20 cellular contexts compared by ENCODE assay signal in the genomic region with DNA sequence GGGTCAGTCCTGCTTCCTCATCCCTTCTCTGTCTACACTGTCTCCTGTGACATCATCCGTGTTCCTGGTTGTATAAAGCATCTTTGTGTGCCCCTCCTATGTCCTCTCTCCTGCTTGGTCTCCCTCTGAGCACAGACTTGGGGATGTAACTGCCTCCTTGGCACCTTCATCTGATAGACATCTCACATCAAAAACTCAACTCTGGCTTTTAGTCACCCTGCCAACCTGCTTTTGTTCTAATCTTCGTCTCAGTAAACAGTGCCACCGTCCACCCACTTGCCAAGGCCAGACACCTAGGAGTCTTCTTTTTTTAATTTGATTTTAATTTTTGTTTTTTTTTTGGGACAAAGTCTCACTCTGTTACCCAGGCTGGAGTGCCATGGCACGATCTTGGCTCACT. TPM values are rescaled to one million over a fixed set of nuclear protein-coding genes. Genes with fewer than 3 reads are reported as not detected.
A peak's percentile ranks its signal among the peaks of the same experiment; 100 is the strongest.
DNase-seq lines count a peak whose midpoint lies in the region; ATAC-seq and TF ChIP-seq lines count a peak whose summit lies in the region.
"Had no signal": no experiment of that assay in that cellular context is flagged by ENCODE, and none has a peak within 500 bp of the region (broad histone marks: within the 10 kb centered on the region; RNA-seq: fewer than 3 reads in every experiment).

No MANE protein-coding gene starts in this region.

- no peak overlapping the region for H2BK5ac ChIP-seq in IMR-90 (ENCODE audit: low read depth, low read length, poor library complexity, severe bottlenecking)

- peaks cover 6% of the 10 kb centered on the region; the same call in 1 of the 2 replicates for H3K9me1 ChIP-seq in IMR-90 (ENCODE audit: insufficient read depth, low read length)

- TF ChIP-seq POLR2A in IMR-90 (IDR thresholded peaks at IDR 0.05; ENCODE audit: low read depth, low read length): no peak

- peak overlapping the region; percentile 17 for H3K27ac Mint-ChIP-seq in activated naive CD8-positive, alpha-beta T cell treated with anti-CD3 and anti-CD28 coated beads, Interleukin-2, amount 10 ng/mL, durations not matched to agents 7 days and 5 days
- no peak overlapping the region for H3K27ac Mint-ChIP-seq in activated naive CD8-positive, alpha-beta T cell treated with anti-CD3 and anti-CD28 coated beads, Interleukin-2, amount 50 U/mL, for 24 hours
- H3K27ac Mint-ChIP-seq in activated T-helper 17 cell treated with anti-CD3 and anti-CD28 coated beads, Interleukin-2, amount 50 U/mL, for 72 hours: no peak overlapping the region
- H3K27ac Mint-ChIP-seq in endodermal cell (no peak overlapping the region), glutamatergic neuron (ENCODE audit: unreplicated experiment) (no peak overlapping the region)
- H3K27ac Mint-ChIP-seq: CD14-positive monocyte; CD4-positive, alpha-beta T cell; CD8-positive, alpha-beta T cell had no signal

- no peak overlapping the region for H2AFZ ChIP-seq in IMR-90 (replicated peaks; ENCODE audit: low read length, poor library complexity)

- H2AK5ac ChIP-seq in IMR-90 (ENCODE audit: low read depth, low read length): peak overlapping the region; percentile 64; the same call in 1 of the 2 replicates

- TF ChIP-seq RAD21 in IMR-90 (IDR thresholded peaks at IDR 0.05; ENCODE audit: low read length): no peak

- CTCF ChIA-PET in IMR-90 (lab: Yijun Ruan, JAX): no interaction called here

- peak overlapping the region; percentile 65; the same call in 1 of the 2 replicates for H3K18ac ChIP-seq in IMR-90 (ENCODE audit: low read depth, low read length)

- dilution Hi-C loops in IMR-90 (cut with HindIII; ENCODE audit: low sequenced_read_pairs, unreplicated experiment): no loop called here

- H4K20me1 ChIP-seq in IMR-90 (ENCODE audit: insufficient read depth, low read length): no peaks in the 10 kb centered on the region
- H4K20me1 ChIP-seq: BLaER1 had no signal

- no peak overlapping the region for H2AK9ac ChIP-seq in IMR-90 (replicated peaks; ENCODE audit: low read depth, low read length, poor library complexity)

- H3K36me3 Mint-ChIP-seq in activated naive CD8-positive, alpha-beta T cell treated with anti-CD3 and anti-CD28 coated beads, Interleukin-2, amount 10 ng/mL, durations not matched to agents 7 days and 5 days: no peaks in the 10 kb centered on the region
- H3K36me3 Mint-ChIP-seq in activated naive CD8-positive, alpha-beta T cell treated with anti-CD3 and anti-CD28 coated beads, Interleukin-2, amount 50 U/mL, for 24 hours (ENCODE audit: low read depth): peaks cover 2% of the 10 kb centered on the region
- H3K36me3 Mint-ChIP-seq in activated T-helper 17 cell treated with anti-CD3 and anti-CD28 coated beads, Interleukin-2, amount 50 U/mL, for 72 hours (ENCODE audit: low read depth): no peaks in the 10 kb centered on the region
- H3K36me3 Mint-ChIP-seq in endodermal cell (ENCODE audit: low read depth) (no peaks in the 10 kb centered on the region), glutamatergic neuron (ENCODE audit: unreplicated experiment) (peaks cover 4% of the 10 kb centered on the region)
- H3K36me3 Mint-ChIP-seq: CD14-positive monocyte; CD8-positive, alpha-beta T cell had no signal

- BruUV-seq in IMR-90 (replicated peaks; lab: Mats Ljungman, UMichigan): no TSS peak

- no peak overlapping the region for H3K23ac ChIP-seq in IMR-90 (ENCODE audit: low read depth, low read length)

- no peak for DNase-seq in activated naive CD8-positive, alpha-beta T cell treated with anti-CD3 and anti-CD28 coated beads, Interleukin-2, amount 10 ng/mL, durations not matched to agents 7 days and 5 days
- DNase-seq in activated naive CD8-positive, alpha-beta T cell treated with anti-CD3 and anti-CD28 coated beads, Interleukin-2, amount 50 U/mL, for 24 hours: no peak
- no peak for DNase-seq in IMR-90
- peak; percentile 8 for DNase-seq in upper lobe of right lung
- no peak for DNase-seq in endodermal cell
- DNase-seq in glutamatergic neuron: no peak
- DNase-seq in NCI-H345 (lab: John Stamatoyannopoulos, UW): no peak
- DNase-seq: 8988T; ACHN; BE2C; C1 segment of cervical spinal cord; Caco-2; Calu3; CD4-positive, alpha-beta T cell; CD8-positive, alpha-beta T cell; DMS79 treated with DMSO at 0.1 percent for 48 hours; GF-D8 had no signal

- no peaks in the 10 kb centered on the region for H3K79me1 ChIP-seq in IMR-90 (ENCODE audit: low read depth in 1 of 2, low read length in 2 of 2)

- H3K27me3 ChIP-seq in IMR-90 (ENCODE audit: control insufficient read depth, insufficient read depth, low read length) (no peaks in the 10 kb centered on the region), upper lobe of right lung (no peaks in the 10 kb centered on the region), endodermal cell (ENCODE audit: control insufficient read depth, insufficient read depth, low read length, poor library complexity, severe bottlenecking) (no peaks in the 10 kb centered on the region)
- H3K27me3 ChIP-seq: BE2C, BLaER1 had no signal

- no peak overlapping the region; the same call in 1 of the 2 replicates for H4K5ac ChIP-seq in IMR-90 (ENCODE audit: low read depth, low read length)

- intact Hi-C loops in IMR-90 (cut with micrococcal nuclease): no loop called here
- intact Hi-C loops in upper lobe of right lung (cut with DNase I): no loop called here

- no peak for TF ChIP-seq CTCF in IMR-90 (conservative IDR thresholded peaks at IDR 0.05; ENCODE audit: low read depth, low read length)
- TF ChIP-seq CTCF in upper lobe of right lung (IDR thresholded peaks at IDR 0.05): no peak
- TF ChIP-seq CTCF in endodermal cell (conservative IDR thresholded peaks at IDR 0.05): no peak
- no peak for TF ChIP-seq CTCF in glutamatergic neuron (IDR thresholded peaks at IDR 0.05; ENCODE audit: partially characterized antibody, unreplicated experiment)

- no peak overlapping the region for H2BK120ac ChIP-seq in IMR-90 (ENCODE audit: low read depth, low read length)

- H4K8ac ChIP-seq in IMR-90 (ENCODE audit: low read depth in 2 of 2, low read length in 2 of 2): no peak overlapping the region; a peak in 1 of 4 replicates

- H3K9me3 Mint-ChIP-seq in activated naive CD8-positive, alpha-beta T cell treated with anti-CD3 and anti-CD28 coated beads, Interleukin-2, amount 10 ng/mL, durations not matched to agents 7 days and 5 days: no peaks in the 10 kb centered on the region
- no peaks in the 10 kb centered on the region for H3K9me3 Mint-ChIP-seq in activated naive CD8-positive, alpha-beta T cell treated with anti-CD3 and anti-CD28 coated beads, Interleukin-2, amount 50 U/mL, for 24 hours
- no peaks in the 10 kb centered on the region for H3K9me3 Mint-ChIP-seq in activated T-helper 17 cell treated with anti-CD3 and anti-CD28 coated beads, Interleukin-2, amount 50 U/mL, for 72 hours
- H3K9me3 Mint-ChIP-seq in endodermal cell: no peaks in the 10 kb centered on the region
- H3K9me3 Mint-ChIP-seq in glutamatergic neuron (ENCODE audit: unreplicated experiment): no peaks in the 10 kb centered on the region
- H3K9me3 Mint-ChIP-seq: CD4-positive, alpha-beta T cell; CD8-positive, alpha-beta T cell had no signal

- no peaks in the 10 kb centered on the region for H3K36me3 ChIP-seq in IMR-90 (ENCODE audit: control insufficient read depth, insufficient read depth, low read length)
- H3K36me3 ChIP-seq in upper lobe of right lung: no peaks in the 10 kb centered on the region
- H3K36me3 ChIP-seq in endodermal cell (ENCODE audit: control insufficient read depth, insufficient read depth, low read length): no peaks in the 10 kb centered on the region
- H3K36me3 ChIP-seq: BE2C, BLaER1 had no signal

- 0 out of 2 replicates have a peak overlapping the region, but pooled peaks have one; percentile 5 for H2BK20ac ChIP-seq in IMR-90 (ENCODE audit: low read depth, low read length)

- no peak overlapping the region for H3K14ac ChIP-seq in IMR-90 (replicated peaks; ENCODE audit: low read depth, low read length)

- POLR2A ChIA-PET in activated naive CD8-positive, alpha-beta T cell treated with anti-CD3 and anti-CD28 coated beads, Interleukin-2, amount 10 ng/mL, durations not matched to agents 7 days and 5 days (lab: Charles Lee): no interaction called here
- POLR2A ChIA-PET in IMR-90 (lab: Charles Lee; ENCODE audit: unreplicated experiment): no interaction called here

- H3K4me1 ChIP-seq in IMR-90 (ENCODE audit: control insufficient read depth, insufficient read depth, low read length): peaks cover 12% of the 10 kb centered on the region
- no peaks in the 10 kb centered on the region for H3K4me1 ChIP-seq in upper lobe of right lung
- no peaks in the 10 kb centered on the region for H3K4me1 ChIP-seq in endodermal cell (ENCODE audit: control insufficient read depth, insufficient read depth, low read length)
- H3K4me1 ChIP-seq: BE2C, BLaER1 had no signal

- 100% methylated on average over 1 of the region's 4 CpGs; no CpG with 5 or more reads in 1 of the 2 experiments for WGBS in IMR-90 (ENCODE audit: extremely low coverage in 2 of 2, insufficient read length in 1 of 2), 2 experiments
- 65 to 73% methylated on average over 4 of the region's 4 CpGs for WGBS in endodermal cell (ENCODE audit: insufficient coverage in 1 of 2, insufficient read length in 1 of 2), 2 experiments

- no peak overlapping the region for H3K4me2 ChIP-seq in IMR-90 (ENCODE audit: low read depth, low read length)
- H3K4me2 ChIP-seq: BLaER1 had no signal

- H3K4me3 Mint-ChIP-seq in activated naive CD8-positive, alpha-beta T cell treated with anti-CD3 and anti-CD28 coated beads, Interleukin-2, amount 10 ng/mL, durations not matched to agents 7 days and 5 days: no peak overlapping the region
- no peak overlapping the region for H3K4me3 Mint-ChIP-seq in activated naive CD8-positive, alpha-beta T cell treated with anti-CD3 and anti-CD28 coated beads, Interleukin-2, amount 50 U/mL, for 24 hours
- no peak overlapping the region for H3K4me3 Mint-ChIP-seq in activated T-helper 17 cell treated with anti-CD3 and anti-CD28 coated beads, Interleukin-2, amount 50 U/mL, for 72 hours
- H3K4me3 Mint-ChIP-seq in endodermal cell: no peak overlapping the region
- H3K4me3 Mint-ChIP-seq in glutamatergic neuron (ENCODE audit: unreplicated experiment): no peak overlapping the region
- H3K4me3 Mint-ChIP-seq: CD14-positive monocyte; CD4-positive, alpha-beta T cell; CD8-positive, alpha-beta T cell had no signal

- H4K91ac ChIP-seq in IMR-90 (ENCODE audit: insufficient read depth, low read depth, low read length): peak overlapping the region; percentile 1; the same call in 1 of the 2 replicates

- H3K4me1 Mint-ChIP-seq in activated naive CD8-positive, alpha-beta T cell treated with anti-CD3 and anti-CD28 coated beads, Interleukin-2, amount 10 ng/mL, durations not matched to agents 7 days and 5 days: peaks cover 5% of the 10 kb centered on the region
- H3K4me1 Mint-ChIP-seq in activated naive CD8-positive, alpha-beta T cell treated with anti-CD3 and anti-CD28 coated beads, Interleukin-2, amount 50 U/mL, for 24 hours: no peaks in the 10 kb centered on the region
- H3K4me1 Mint-ChIP-seq in activated T-helper 17 cell treated with anti-CD3 and anti-CD28 coated beads, Interleukin-2, amount 50 U/mL, for 72 hours: no peaks in the 10 kb centered on the region
- H3K4me1 Mint-ChIP-seq in endodermal cell (no peaks in the 10 kb centered on the region), glutamatergic neuron (ENCODE audit: low read depth, unreplicated experiment) (no peaks in the 10 kb centered on the region)
- H3K4me1 Mint-ChIP-seq: CD14-positive monocyte had no signal

- no peaks in the 10 kb centered on the region for H3K9me3 ChIP-seq in IMR-90 (ENCODE audit: control insufficient read depth, insufficient read depth, low read length)
- no peaks in the 10 kb centered on the region for H3K9me3 ChIP-seq in upper lobe of right lung
- no peaks in the 10 kb centered on the region for H3K9me3 ChIP-seq in endodermal cell (ENCODE audit: control insufficient read depth, low read length)
- H3K9me3 ChIP-seq: BE2C, BLaER1, Caco-2 had no signal

- no peak overlapping the region; the same call in 2 of the 3 replicates for H2BK15ac ChIP-seq in IMR-90 (ENCODE audit: low read depth, low read length)

- in situ Hi-C loops in IMR-90 (cut with MboI; ENCODE audit: low sequenced_read_pairs): loop anchor here (25.0 kb wide), 1 partner anchor 202 kb away; no protein-coding TSS in a partner anchor

- no peak overlapping the region for H3K27ac ChIP-seq in IMR-90 (ENCODE audit: insufficient read depth, low read length)
- no peak overlapping the region for H3K27ac ChIP-seq in upper lobe of right lung
- no peak overlapping the region for H3K27ac ChIP-seq in endodermal cell (ENCODE audit: low read depth, low read length)
- H3K27ac ChIP-seq: BLaER1 had no signal

- H3K27me3 Mint-ChIP-seq in activated naive CD8-positive, alpha-beta T cell treated with anti-CD3 and anti-CD28 coated beads, Interleukin-2, amount 10 ng/mL, durations not matched to agents 7 days and 5 days: peaks cover 8% of the 10 kb centered on the region
- H3K27me3 Mint-ChIP-seq in activated naive CD8-positive, alpha-beta T cell treated with anti-CD3 and anti-CD28 coated beads, Interleukin-2, amount 50 U/mL, for 24 hours: peaks cover 4% of the 10 kb centered on the region
- H3K27me3 Mint-ChIP-seq in activated T-helper 17 cell treated with anti-CD3 and anti-CD28 coated beads, Interleukin-2, amount 50 U/mL, for 72 hours: no peaks in the 10 kb centered on the region
- no peaks in the 10 kb centered on the region for H3K27me3 Mint-ChIP-seq in endodermal cell (ENCODE audit: insufficient read depth)
- H3K27me3 Mint-ChIP-seq in glutamatergic neuron (ENCODE audit: unreplicated experiment): peaks cover 6% of the 10 kb centered on the region
- H3K27me3 Mint-ChIP-seq: CD4-positive, alpha-beta T cell had no signal

- H3K56ac ChIP-seq in IMR-90 (ENCODE audit: extremely low read depth, insufficient read depth, low read length): no peak overlapping the region

- H3K9ac ChIP-seq in IMR-90 (ENCODE audit: low read depth, low read length): no peak overlapping the region
- H3K9ac ChIP-seq in endodermal cell (ENCODE audit: extremely low read depth, low read length, poor library complexity, severe bottlenecking): no peak overlapping the region
- H3K9ac ChIP-seq: BLaER1 had no signal

- 0 out of 2 replicates have a peak overlapping the region, but pooled peaks have one; percentile 35 for H3K4ac ChIP-seq in IMR-90 (ENCODE audit: low read depth, low read length)

- no peak overlapping the region for H3K4me3 ChIP-seq in IMR-90 (ENCODE audit: insufficient read depth, low read depth, low read length)
- no peak overlapping the region for H3K4me3 ChIP-seq in upper lobe of right lung
- H3K4me3 ChIP-seq in endodermal cell (ENCODE audit: low read length): no peak overlapping the region
- H3K4me3 ChIP-seq: BLaER1 had no signal

- no peak for ATAC-seq in activated naive CD8-positive, alpha-beta T cell treated with anti-CD3 and anti-CD28 coated beads, Interleukin-2, amount 10 ng/mL, durations not matched to agents 7 days and 5 days (ENCODE audit: low read depth)
- ATAC-seq in activated naive CD8-positive, alpha-beta T cell treated with anti-CD3 and anti-CD28 coated beads, Interleukin-2, amount 50 U/mL, for 24 hours: no peak
- ATAC-seq in IMR-90 (ENCODE audit: low read depth) (no peak), upper lobe of right lung (no peak)
- ATAC-seq in activated T-helper 17 cell treated with anti-CD3 and anti-CD28 coated beads, Interleukin-2, amount 50 U/mL, for 72 hours (replicated peaks): peak; percentile 21
- ATAC-seq: CD8-positive, alpha-beta T cell had no signal

RNA-seq across cellular contexts. Expression of a gene that starts 16.9 kb away (rescaled TPM):
- total RNA-seq in activated naive CD8-positive, alpha-beta T cell treated with anti-CD3 and anti-CD28 coated beads, Interleukin-2, amount 10 ng/mL, durations not matched to agents 7 days and 5 days: 10 to 100 TPM; 57.0 to 60.2 TPM
- 8.9 and 12.5 TPM in 2 replicates for total RNA-seq in IMR-90 (2012; rRNA removed)
- 19.5 and 21.9 TPM in 2 replicates for polyA plus RNA-seq in IMR-90 (2012; rRNA removed)
- 12.2 and 18.8 TPM in 2 replicates for polyA plus RNA-seq in IMR-90 (2012; cell fraction: cytosol; rRNA removed)
- polyA plus RNA-seq in IMR-90 (2012; cell fraction: nucleus; rRNA removed; ENCODE audit: low replicate concordance): 83.2 and 123 TPM in 2 replicates
- total RNA-seq in activated T-helper 17 cell treated with anti-CD3 and anti-CD28 coated beads, Interleukin-2, amount 50 U/mL, for 72 hours: 10 to 100 TPM; 46.1 to 52.6 TPM
- 52.5 TPM for total RNA-seq in upper lobe of right lung
- 10 to 100 TPM; 33.7 to 46.3 TPM for total RNA-seq in endodermal cell
- polyA plus RNA-seq in endodermal cell (2013, experiment 1 of 2): 18.3 TPM
- 18.3 TPM for polyA plus RNA-seq in endodermal cell (2013, experiment 2 of 2)
- total RNA-seq in glutamatergic neuron (ENCODE audit: unreplicated experiment): 203 TPM
